ENCODE assay signal across 19 cellular contexts in the genomic region with DNA sequence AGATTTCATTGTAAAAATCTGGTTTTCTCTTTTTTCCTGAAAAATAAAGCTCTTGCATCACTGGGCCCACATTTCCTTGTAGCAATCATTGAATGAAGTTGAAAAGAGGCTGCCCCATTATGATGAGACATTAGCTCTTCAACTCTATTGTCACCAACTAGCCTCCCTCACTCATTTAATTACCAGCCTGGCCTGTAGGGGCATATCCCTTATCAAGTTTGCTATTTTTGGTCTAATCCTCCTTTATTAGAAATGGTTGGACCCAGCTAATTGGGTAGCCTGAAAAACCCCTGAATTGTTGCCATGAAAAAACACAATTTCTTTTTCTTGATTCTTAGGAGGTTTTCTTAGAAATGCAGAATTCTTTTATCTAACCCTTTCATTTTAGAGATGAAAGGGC.
DNase-seq lines count a peak whose midpoint lies in the region; ATAC-seq and TF ChIP-seq lines count a peak whose summit lies in the region.
"Had no signal": no experiment of that assay in that cellular context is flagged by ENCODE, and none has a peak within 500 bp of the region (broad histone marks: within the 10 kb centered on the region; RNA-seq: fewer than 3 reads in every experiment).

No MANE protein-coding gene starts in this region.

- no peak overlapping the region for H3K4ac ChIP-seq in H9 (ENCODE audit: low read depth, low read length)

- no peak overlapping the region for H2AK5ac ChIP-seq in H9 (ENCODE audit: insufficient read length, low read length)

- no peak overlapping the region for H3K4me3 Mint-ChIP-seq in H9
- H3K4me3 Mint-ChIP-seq: CD4-positive, CD25-positive, alpha-beta regulatory T cell; HFFc6; IgD-negative memory B cell; T-helper 1 cell treated with Interleukin-12 subunit alpha and Interleukin-12 subunit beta and Interleukin-4 antibody, amounts not matched to agents 30 μg/mL and 1 μg/mL, for 36 hours had no signal

- H3K18ac ChIP-seq in H9 (ENCODE audit: insufficient read length, low read depth, low read length) = no peak overlapping the region

- no peaks in the 10 kb centered on the region for H3K27me3 Mint-ChIP-seq in H9 (ENCODE audit: low read depth)
- H3K27me3 Mint-ChIP-seq: CD4-positive, CD25-positive, alpha-beta regulatory T cell had no signal

- peaks cover 41 to 43% of the 10 kb centered on the region in 2 experiments for H3K4me1 Mint-ChIP-seq in H9
- H3K4me1 Mint-ChIP-seq: IgD-negative memory B cell had no signal

- H3K79me2 ChIP-seq in DND-41 (ENCODE audit: insufficient read depth, low read length) (no peaks in the 10 kb centered on the region), H9 (ENCODE audit: insufficient read depth, low read length) (no peaks in the 10 kb centered on the region)

- no peak overlapping the region for H4K91ac ChIP-seq in H9 (ENCODE audit: insufficient read length, low read depth, low read length)

- ATAC-seq in DND-41 (ENCODE audit: insufficient read depth, low read depth) (no peak; the same call in 2 of the 3 replicates), foreskin keratinocyte (no peak), HG02642 (IDR thresholded peaks at IDR 0.05; ENCODE audit: poor library complexity, unreplicated experiment) (no peak), HG02981 (IDR thresholded peaks at IDR 0.05; ENCODE audit: unreplicated experiment) (no peak)
- ATAC-seq: GM12878 had no signal

- no peaks in the 10 kb centered on the region for H3K36me3 ChIP-seq in DND-41 (ENCODE audit: insufficient read depth, low read length)
- H3K36me3 ChIP-seq: Peyer's patch had no signal

- H3K36me3 Mint-ChIP-seq in H9 (ENCODE audit: insufficient read depth in 1 of 3, low read depth in 3 of 3) = no peaks in the 10 kb centered on the region
- H3K36me3 Mint-ChIP-seq: CD4-positive, CD25-positive, alpha-beta regulatory T cell; IgD-negative memory B cell had no signal

- H3K4me3 ChIP-seq in DND-41 (ENCODE audit: low read depth in 1 of 2, low read length in 2 of 2) = no peak overlapping the region
- H3K4me3 ChIP-seq: GM12878, Peyer's patch had no signal

- no peaks in the 10 kb centered on the region for H3K9me3 ChIP-seq in DND-41 (ENCODE audit: insufficient read depth, low read length, severe bottlenecking)
- H3K9me3 ChIP-seq in H9 (ENCODE audit: control insufficient read depth, low read depth, low read length) = no peaks in the 10 kb centered on the region
- H3K9me3 ChIP-seq: Caco-2, Peyer's patch had no signal

- H4K5ac ChIP-seq in H9 (ENCODE audit: insufficient read length, low read depth, low read length) = no peak overlapping the region

- H3K23me2 ChIP-seq in H9 (ENCODE audit: insufficient read length, low read depth, low read length, poor library complexity, severe bottlenecking) = no peaks in the 10 kb centered on the region

- H3K4me1 ChIP-seq in DND-41 (ENCODE audit: insufficient read depth, low read length) (peaks cover 7% of the 10 kb centered on the region), H9 (ENCODE audit: insufficient read depth, low read length) (peaks cover 5% of the 10 kb centered on the region; the same call in 1 of the 2 replicates), foreskin keratinocyte (no peaks in the 10 kb centered on the region)
- H3K4me1 ChIP-seq: Peyer's patch had no signal

- H4K8ac ChIP-seq in H9 (replicated peaks; ENCODE audit: insufficient read length, low read depth, low read length) = no peak overlapping the region

- H3K27ac Mint-ChIP-seq in H9 = no peak overlapping the region
- H3K27ac Mint-ChIP-seq: CD4-positive, CD25-positive, alpha-beta regulatory T cell; HFFc6; IgD-negative memory B cell; T-helper 1 cell treated with Interleukin-12 subunit alpha and Interleukin-12 subunit beta and Interleukin-4 antibody, amounts not matched to agents 30 μg/mL and 1 μg/mL, for 36 hours had no signal

- H3K14ac ChIP-seq in H9 (ENCODE audit: insufficient read depth, low read length) = no peak overlapping the region

- no peaks in the 10 kb centered on the region for H3K79me1 ChIP-seq in H9 (ENCODE audit: insufficient read depth, low read depth, low read length, poor library complexity, severe bottlenecking)

- H2BK12ac ChIP-seq in H9 (ENCODE audit: insufficient read length, low read depth, low read length) = no peak overlapping the region

- DNase-seq in DND-41 (no peak), H9 (no peak), SK-MEL-5 (ENCODE audit: low read depth, low spot score) (peak; percentile 1), foreskin keratinocyte (no peak), NCI-H128 (lab: John Stamatoyannopoulos, UW; ENCODE audit: unreplicated experiment) (no peak)
- DNase-seq: Caco-2, DMS79 treated with DMSO at 0.1 percent for 48 hours, HFFc6, Kasumi-1, NCI-H1417, NCI-H1930, Peyer's patch, Right ventricle myocardium superior had no signal

- H4K20me1 ChIP-seq in DND-41 (ENCODE audit: insufficient read depth, low read length) = no peaks in the 10 kb centered on the region
- no peaks in the 10 kb centered on the region for H4K20me1 ChIP-seq in H9 (ENCODE audit: control insufficient read depth, insufficient read depth, insufficient read length)

- TF ChIP-seq CTCF in DND-41 (IDR thresholded peaks at IDR 0.05; ENCODE audit: borderline replicate concordance, extremely low read depth, low read length, poor library complexity, severe bottlenecking) (peak; percentile 23), H9 (conservative IDR thresholded peaks at IDR 0.05) (peak; percentile 50), foreskin keratinocyte (conservative IDR thresholded peaks at IDR 0.05) (peak; percentile 11)

- in situ Hi-C loops in SK-MEL-5 (cut with HindIII; ENCODE audit: low pct_unique_long_range_greater_than_20kb, low sequenced_read_pairs) = no loop called here

- no peak overlapping the region for H2BK120ac ChIP-seq in H9 (ENCODE audit: low read depth, low read length, poor library complexity, severe bottlenecking)

- H3K4me2 ChIP-seq in DND-41 (ENCODE audit: insufficient read depth, low read length) = no peak overlapping the region
- no peak overlapping the region for H3K4me2 ChIP-seq in H9 (ENCODE audit: insufficient read depth, insufficient read length, low read length)

- no peak overlapping the region for H2BK15ac ChIP-seq in H9 (ENCODE audit: low read depth, low read length)

- H3K9ac ChIP-seq in DND-41 (ENCODE audit: low read depth, low read length) = no peak overlapping the region
- no peak overlapping the region for H3K9ac ChIP-seq in H9 (ENCODE audit: extremely low read depth, insufficient read length, low read length)

- H3K27me3 ChIP-seq in DND-41 (ENCODE audit: insufficient read depth, low read length, poor library complexity) (no peaks in the 10 kb centered on the region), H9 (ENCODE audit: insufficient read depth, low read length) (no peaks in the 10 kb centered on the region), foreskin keratinocyte (no peaks in the 10 kb centered on the region)
- H3K27me3 ChIP-seq: Peyer's patch had no signal

- no peak overlapping the region for H2BK20ac ChIP-seq in H9 (ENCODE audit: low read depth, low read length, poor library complexity, severe bottlenecking)

- H3K23ac ChIP-seq in H9 (ENCODE audit: insufficient read length, low read depth, low read length) = no peak overlapping the region

- no peak overlapping the region for H2BK5ac ChIP-seq in H9 (ENCODE audit: insufficient read length, low read length)

- H3K9me3 Mint-ChIP-seq in H9 = peaks cover 9 to 13% of the 10 kb centered on the region in 2 experiments
- H3K9me3 Mint-ChIP-seq: CD4-positive, CD25-positive, alpha-beta regulatory T cell; HFFc6; IgD-negative memory B cell had no signal

- H3K27ac ChIP-seq in DND-41 (ENCODE audit: low read length) = no peak overlapping the region
- H3K27ac ChIP-seq in H9 (ENCODE audit: insufficient read length, low read depth, low read length) = no peak overlapping the region
- no peak overlapping the region for H3K27ac ChIP-seq in foreskin keratinocyte
- H3K27ac ChIP-seq: Peyer's patch had no signal

- H3K56ac ChIP-seq in H9 (ENCODE audit: insufficient read length, low read depth, low read length) = no peak overlapping the region

- H3T11ph ChIP-seq in H9 (ENCODE audit: low read length) = no peak overlapping the region

- no peak overlapping the region for H2AFZ ChIP-seq in DND-41 (ENCODE audit: low read depth, low read length)
- H2AFZ ChIP-seq in H9 (ENCODE audit: low read length) = no peak overlapping the region
